ENCODE assay signal across 1 cellular context in the genomic region with DNA sequence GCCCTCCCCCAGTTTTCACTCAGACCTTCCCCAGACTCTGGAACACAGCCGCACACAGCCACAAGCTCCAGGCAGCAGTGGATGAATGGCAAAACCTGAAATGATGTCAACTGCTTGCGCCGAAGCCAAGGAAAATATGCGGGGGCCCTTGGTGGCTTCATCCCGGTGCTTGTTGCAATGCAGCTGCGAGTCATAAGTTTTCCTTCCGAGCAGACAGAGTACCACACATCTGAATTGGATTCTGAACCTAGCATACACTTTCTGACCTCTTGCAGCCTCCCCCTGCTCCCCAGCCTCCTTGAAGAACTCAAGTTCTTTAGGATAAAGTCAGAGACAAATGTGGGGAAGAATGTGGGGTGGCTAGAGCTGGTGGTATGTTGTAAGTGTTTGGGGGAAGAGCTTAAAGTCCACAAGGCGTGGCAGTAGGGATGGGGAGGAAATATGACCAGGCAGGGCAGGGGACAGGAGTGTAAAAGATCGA.
TF ChIP-seq lines count a peak whose summit lies in the region.

No MANE protein-coding gene starts in this region.

TF ChIP-seq in A549, 52 proteins besides CTCF, POLR2A, EP300 and RAD21 (continued from another document):
- TF ChIP-seq ELK1 (IDR thresholded peaks at IDR 0.05; ENCODE audit: low read depth, low read length) (no peak), FOSB (CRISPR knock-in tag; IDR thresholded peaks at IDR 0.05) (no peak), JUN (IDR thresholded peaks at IDR 0.05) (no peak), RCOR1 (IDR thresholded peaks at IDR 0.05; ENCODE audit: low read depth, low read length) (no peak), CHD2 (IDR thresholded peaks at IDR 0.05; ENCODE audit: low read length, partially characterized antibody) (no peak), SMC3 (IDR thresholded peaks at IDR 0.05) (no peak)
- TF ChIP-seq, protein P1, sequence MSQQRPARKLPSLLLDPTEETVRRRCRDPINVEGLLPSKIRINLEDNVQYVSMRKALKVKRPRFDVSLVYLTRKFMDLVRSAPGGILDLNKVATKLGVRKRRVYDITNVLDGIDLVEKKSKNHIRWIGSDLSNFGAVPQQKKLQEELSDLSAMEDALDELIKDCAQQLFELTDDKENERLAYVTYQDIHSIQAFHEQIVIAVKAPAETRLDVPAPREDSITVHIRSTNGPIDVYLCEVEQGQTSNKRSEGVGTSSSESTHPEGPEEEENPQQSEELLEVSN (IDR thresholded peaks at IDR 0.05; ENCODE audit: borderline replicate concordance, low read depth) = no peak
